ENCODE assay signal across 21 cellular contexts in genomic region chr12:89932950-89933349, GRCh38.
A peak's percentile ranks its signal among the peaks of the same experiment; 100 is the strongest.
DNase-seq lines count a peak whose midpoint lies in the region; ATAC-seq and TF ChIP-seq lines count a peak whose summit lies in the region.
"Had no signal": no experiment of that assay in that cellular context is flagged by ENCODE, and none has a peak within 500 bp of the region (broad histone marks: within the 10 kb centered on the region; RNA-seq: fewer than 3 reads in every experiment).

No MANE protein-coding gene starts in this region.

- H3K27ac Mint-ChIP-seq in activated CD4-positive, alpha-beta T cell treated with anti-CD3 and anti-CD28 coated beads for 36 hours: no peak overlapping the region
- no peak overlapping the region for H3K27ac Mint-ChIP-seq in stimulated activated naive CD8-positive, alpha-beta T cell treated with anti-CD3 and anti-CD28 coated beads, Interleukin-15, amount 100 ng/mL, for 72 hours
- no peak overlapping the region for H3K27ac Mint-ChIP-seq in CD4-positive, alpha-beta T cell
- H3K27ac Mint-ChIP-seq: activated naive CD4-positive, alpha-beta T cell treated with anti-CD3 and anti-CD28 coated beads, Interleukin-2, amount 50 U/mL, for 72 hours; endodermal cell had no signal

- H3K4me3 Mint-ChIP-seq in activated CD4-positive, alpha-beta T cell treated with anti-CD3 and anti-CD28 coated beads for 36 hours: no peak overlapping the region
- no peak overlapping the region for H3K4me3 Mint-ChIP-seq in stimulated activated naive CD8-positive, alpha-beta T cell treated with anti-CD3 and anti-CD28 coated beads, Interleukin-15, amount 100 ng/mL, for 72 hours
- no peak overlapping the region for H3K4me3 Mint-ChIP-seq in CD4-positive, alpha-beta T cell
- H3K4me3 Mint-ChIP-seq: central memory CD8-positive, alpha-beta T cell; endodermal cell had no signal

- no peaks in the 10 kb centered on the region for H3K9me3 Mint-ChIP-seq in activated CD4-positive, alpha-beta T cell treated with anti-CD3 and anti-CD28 coated beads for 36 hours (ENCODE audit: low read depth)
- H3K9me3 Mint-ChIP-seq in stimulated activated naive CD8-positive, alpha-beta T cell treated with anti-CD3 and anti-CD28 coated beads, Interleukin-15, amount 100 ng/mL, for 72 hours: no peaks in the 10 kb centered on the region
- no peaks in the 10 kb centered on the region for H3K9me3 Mint-ChIP-seq in CD4-positive, alpha-beta T cell
- H3K9me3 Mint-ChIP-seq: central memory CD8-positive, alpha-beta T cell; endodermal cell had no signal

- peaks cover 27% of the 10 kb centered on the region for H3K4me1 Mint-ChIP-seq in activated CD4-positive, alpha-beta T cell treated with anti-CD3 and anti-CD28 coated beads for 36 hours
- peaks cover 21% of the 10 kb centered on the region for H3K4me1 Mint-ChIP-seq in stimulated activated naive CD8-positive, alpha-beta T cell treated with anti-CD3 and anti-CD28 coated beads, Interleukin-15, amount 100 ng/mL, for 72 hours
- H3K4me1 Mint-ChIP-seq in CD4-positive, alpha-beta T cell (ENCODE audit: low read depth): peaks cover 30% of the 10 kb centered on the region

- H3K27me3 ChIP-seq in CD4-positive, alpha-beta T cell (ENCODE audit: control insufficient read depth, insufficient read depth, low read length): no peaks in the 10 kb centered on the region
- H3K27me3 ChIP-seq: neutrophil, right lobe of liver, thyroid gland had no signal

- H3K36me3 Mint-ChIP-seq in activated CD4-positive, alpha-beta T cell treated with anti-CD3 and anti-CD28 coated beads for 36 hours (ENCODE audit: low read depth): no peaks in the 10 kb centered on the region
- H3K36me3 Mint-ChIP-seq in CD4-positive, alpha-beta T cell (ENCODE audit: low read depth): no peaks in the 10 kb centered on the region

- peak; percentile 44 for ATAC-seq in activated CD4-positive, alpha-beta T cell treated with anti-CD3 and anti-CD28 coated beads for 36 hours
- ATAC-seq in stimulated activated naive CD8-positive, alpha-beta T cell treated with anti-CD3 and anti-CD28 coated beads, Interleukin-15, amount 100 ng/mL, for 72 hours: peak; percentile 78
- ATAC-seq in CD4-positive, alpha-beta T cell (ENCODE audit: poor library complexity): no peak
- no peak for ATAC-seq in HG03354 (IDR thresholded peaks at IDR 0.05; ENCODE audit: poor library complexity, severe bottlenecking, unreplicated experiment)
- ATAC-seq: right lobe of liver had no signal

- no peaks in the 10 kb centered on the region for H3K9me3 ChIP-seq in CD4-positive, alpha-beta T cell (ENCODE audit: control insufficient read depth, low read length)
- H3K9me3 ChIP-seq: neutrophil, right lobe of liver, thyroid gland had no signal

- intact Hi-C loops in activated CD4-positive, alpha-beta T cell treated with anti-CD3 and anti-CD28 coated beads for 36 hours (cut with DNase I, micrococcal nuclease): no loop called here
- intact Hi-C loops in CD4-positive, alpha-beta T cell (cut with DNase I, micrococcal nuclease): no loop called here

- no peak for TF ChIP-seq CTCF in fibroblast of the aortic adventitia (IDR thresholded peaks at IDR 0.05; ENCODE audit: insufficient read depth, low read length)
- no peak for TF ChIP-seq CTCF in CD4-positive, alpha-beta T cell (IDR thresholded peaks at IDR 0.05)

- CTCF ChIA-PET in activated CD4-positive, alpha-beta T cell treated with anti-CD3 and anti-CD28 coated beads for 36 hours (lab: Charles Lee): interaction anchor here (0.5 kb wide), 1 partner anchor 195 kb away, joined by 3 read pairs; no protein-coding TSS in a partner anchor
- CTCF ChIA-PET in CD4-positive, alpha-beta T cell (lab: Charles Lee): interaction anchor here (0.8 kb wide), 1 partner anchor 17 kb away, joined by 3 read pairs; no protein-coding TSS in a partner anchor

- no peak overlapping the region for H3K27ac ChIP-seq in CD4-positive, alpha-beta T cell (ENCODE audit: low read depth, low read length)
- H3K27ac ChIP-seq: neutrophil, right lobe of liver, thyroid gland, WERI-Rb-1 had no signal

- peak; percentile 11 for DNase-seq in activated CD4-positive, alpha-beta T cell treated with anti-CD3 and anti-CD28 coated beads for 36 hours
- no peak for DNase-seq in activated CD4-positive, alpha-beta T cell treated with anti-CD3 and anti-CD28 coated beads for 48 hours
- DNase-seq in NCI-H510A treated with DMSO at 0.1 percent for 48 hours (lab: John Stamatoyannopoulos, UW): peak; percentile 45
- DNase-seq in fibroblast of the aortic adventitia (ENCODE audit: low read depth): peak; percentile 19
- no peak for DNase-seq in stimulated activated naive CD8-positive, alpha-beta T cell treated with anti-CD3 and anti-CD28 coated beads, Interleukin-15, amount 100 ng/mL, for 72 hours
- DNase-seq in CD4-positive, alpha-beta T cell: no peak
- no peak for DNase-seq in SKM-1 (lab: John Stamatoyannopoulos, UW; ENCODE audit: unreplicated experiment)
- DNase-seq: Calu3, endodermal cell, foreskin fibroblast, mesendoderm, MM.1S, NCI-H446 treated with DMSO at 0.1 percent for 48 hours, right lobe of liver, RPMI8226, thyroid gland, WERI-Rb-1 had no signal

- H3K4me3 ChIP-seq in fibroblast of the aortic adventitia (ENCODE audit: low read depth, low read length): no peak overlapping the region
- H3K4me3 ChIP-seq: right lobe of liver, thyroid gland had no signal

- H3K27me3 Mint-ChIP-seq in activated CD4-positive, alpha-beta T cell treated with anti-CD3 and anti-CD28 coated beads for 36 hours: no peaks in the 10 kb centered on the region
- no peaks in the 10 kb centered on the region for H3K27me3 Mint-ChIP-seq in stimulated activated naive CD8-positive, alpha-beta T cell treated with anti-CD3 and anti-CD28 coated beads, Interleukin-15, amount 100 ng/mL, for 72 hours
- no peaks in the 10 kb centered on the region for H3K27me3 Mint-ChIP-seq in CD4-positive, alpha-beta T cell
- H3K27me3 Mint-ChIP-seq: central memory CD8-positive, alpha-beta T cell had no signal

- POLR2A ChIA-PET in activated CD4-positive, alpha-beta T cell treated with anti-CD3 and anti-CD28 coated beads for 36 hours (lab: Charles Lee): no interaction called here
- POLR2A ChIA-PET in CD4-positive, alpha-beta T cell (lab: Charles Lee): no interaction called here

Comparison
In these comparisons a context has a peak if more than half of its experiments do, and no peak if none do; other contexts are left out.
1. DNase-seq: peak in activated CD4-positive, alpha-beta T cell treated with anti-CD3 and anti-CD28 coated beads for 36 hours (single experiment), NCI-H510A treated with DMSO at 0.1 percent for 48 hours (single experiment) and fibroblast of the aortic adventitia (single experiment); none in activated CD4-positive, alpha-beta T cell treated with anti-CD3 and anti-CD28 coated beads for 48 hours (single experiment), stimulated activated naive CD8-positive, alpha-beta T cell treated with anti-CD3 and anti-CD28 coated beads, Interleukin-15, amount 100 ng/mL, for 72 hours (0 of 2), CD4-positive, alpha-beta T cell (0 of 10) and SKM-1 (single experiment).
2. ATAC-seq: peak in activated CD4-positive, alpha-beta T cell treated with anti-CD3 and anti-CD28 coated beads for 36 hours (single experiment) and stimulated activated naive CD8-positive, alpha-beta T cell treated with anti-CD3 and anti-CD28 coated beads, Interleukin-15, amount 100 ng/mL, for 72 hours (single experiment); none in CD4-positive, alpha-beta T cell (single experiment) and HG03354 (single experiment).